Comparison of ENCODE assay signal across 22 cellular contexts in the genomic region with DNA sequence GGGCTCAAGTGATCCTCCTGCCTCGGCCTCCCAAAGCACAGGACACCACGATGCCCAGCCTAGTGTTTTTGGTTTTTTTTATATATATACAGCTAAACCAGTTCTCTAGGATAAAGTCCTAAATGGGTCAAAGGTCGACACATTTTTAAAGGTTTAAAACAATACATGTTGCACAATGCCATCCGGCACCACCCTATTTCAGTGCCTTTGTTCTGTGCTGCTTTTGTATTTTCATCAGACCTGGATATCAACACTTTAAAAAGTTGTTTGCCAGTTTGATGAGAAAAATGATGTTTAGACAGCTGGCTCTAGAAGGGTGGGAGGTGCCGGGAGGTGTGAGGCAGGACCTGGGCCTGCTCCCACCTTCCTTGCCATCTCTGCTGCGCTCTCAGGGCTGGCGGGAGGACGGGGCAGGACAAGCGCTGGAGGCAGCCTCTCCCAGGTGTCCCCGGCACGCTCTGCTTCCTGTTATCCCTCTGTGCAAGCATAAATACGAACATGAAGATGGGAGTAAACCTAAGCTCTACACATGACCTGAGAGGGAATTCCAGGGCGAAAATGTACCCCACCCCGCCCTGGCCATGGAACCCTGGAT.
"Had no signal": no experiment of that assay in that cellular context is flagged by ENCODE, and none has a peak within 500 bp of the region (broad histone marks: within the 10 kb centered on the region; RNA-seq: fewer than 3 reads in every experiment).

No MANE protein-coding gene starts in this region.

- H3K27me3 Mint-ChIP-seq: activated CD4-positive, alpha-beta T cell treated with anti-CD3 and anti-CD28 coated beads, Interleukin-2, amount 10 ng/mL, durations not matched to agents 7 days and 5 days; activated naive CD8-positive, alpha-beta T cell had no signal

- ATAC-seq: activated T-cell treated with anti-CD3 and anti-CD28 coated beads, Interleukin-2, amount 50 U/mL, for 4 hours; T-helper 17 cell had no signal

- DNase-seq: activated CD4-positive, alpha-beta memory T cell treated with anti-CD3 and anti-CD28 coated beads for 36 hours; activated CD4-positive, alpha-beta T cell treated with anti-CD3 and anti-CD28 coated beads, Interleukin-2, amount 10 ng/mL, durations not matched to agents 7 days and 5 days; activated CD4-positive, CD25-positive, alpha-beta regulatory T cell; activated CD8-positive, alpha-beta memory T cell treated with anti-CD3 and anti-CD28 coated beads for 24 hours; activated effector memory CD4-positive, alpha-beta T cell treated with anti-CD3 and anti-CD28 coated beads, Interleukin-2, amount 50 U/mL, for 16 hours; activated naive CD4-positive, alpha-beta T cell treated with anti-CD3 and anti-CD28 coated beads for 36 hours; activated T-cell treated with anti-CD3 and anti-CD28 coated beads, Interleukin-2, amount 50 U/mL, for 4 hours; amygdala; brain microvascular endothelial cell; KBM-7; NCI-H1092 treated with DMSO at 0.1 percent for 48 hours; NCI-H1417 treated with DMSO at 0.1 percent for 48 hours; NCI-H1694; NCI-H2029 treated with DMSO at 0.1 percent for 48 hours; NCI-H524 treated with DMSO at 0.1 percent for 48 hours; NCI-H82; SIG-M5; T-helper 17 cell; T1000 had no signal

- H3K4me3 Mint-ChIP-seq: activated CD4-positive, alpha-beta memory T cell treated with anti-CD3 and anti-CD28 coated beads for 36 hours; activated CD4-positive, alpha-beta T cell treated with anti-CD3 and anti-CD28 coated beads, Interleukin-2, amount 10 ng/mL, durations not matched to agents 7 days and 5 days; activated naive CD4-positive, alpha-beta T cell treated with anti-CD3 and anti-CD28 coated beads for 36 hours; activated naive CD8-positive, alpha-beta T cell; activated T-cell treated with anti-CD3 and anti-CD28 coated beads, Interleukin-2, amount 50 U/mL, for 4 hours; T-helper 17 cell had no signal

- H3K27me3 ChIP-seq: brain microvascular endothelial cell, cardiac muscle cell had no signal

- H3K27ac ChIP-seq: brain microvascular endothelial cell, cardiac muscle cell, VCaP had no signal

- H3K27ac Mint-ChIP-seq: activated CD4-positive, alpha-beta memory T cell treated with anti-CD3 and anti-CD28 coated beads for 36 hours; activated CD4-positive, alpha-beta T cell treated with anti-CD3 and anti-CD28 coated beads, Interleukin-2, amount 10 ng/mL, durations not matched to agents 7 days and 5 days; activated naive CD4-positive, alpha-beta T cell treated with anti-CD3 and anti-CD28 coated beads for 36 hours; activated naive CD8-positive, alpha-beta T cell; T-helper 17 cell had no signal

- H3K36me3 ChIP-seq: brain microvascular endothelial cell, cardiac muscle cell had no signal

- H3K9me3 Mint-ChIP-seq: activated CD4-positive, alpha-beta memory T cell treated with anti-CD3 and anti-CD28 coated beads for 36 hours; activated CD4-positive, alpha-beta T cell treated with anti-CD3 and anti-CD28 coated beads, Interleukin-2, amount 10 ng/mL, durations not matched to agents 7 days and 5 days; activated naive CD4-positive, alpha-beta T cell treated with anti-CD3 and anti-CD28 coated beads for 36 hours; activated T-cell treated with anti-CD3 and anti-CD28 coated beads, Interleukin-2, amount 50 U/mL, for 4 hours had no signal

- H3K4me3 ChIP-seq: cardiac muscle cell had no signal

- H3K36me3 Mint-ChIP-seq: activated CD4-positive, alpha-beta memory T cell treated with anti-CD3 and anti-CD28 coated beads for 36 hours; activated naive CD8-positive, alpha-beta T cell had no signal
